21 cellular contexts compared by ENCODE assay signal in the genomic region with DNA sequence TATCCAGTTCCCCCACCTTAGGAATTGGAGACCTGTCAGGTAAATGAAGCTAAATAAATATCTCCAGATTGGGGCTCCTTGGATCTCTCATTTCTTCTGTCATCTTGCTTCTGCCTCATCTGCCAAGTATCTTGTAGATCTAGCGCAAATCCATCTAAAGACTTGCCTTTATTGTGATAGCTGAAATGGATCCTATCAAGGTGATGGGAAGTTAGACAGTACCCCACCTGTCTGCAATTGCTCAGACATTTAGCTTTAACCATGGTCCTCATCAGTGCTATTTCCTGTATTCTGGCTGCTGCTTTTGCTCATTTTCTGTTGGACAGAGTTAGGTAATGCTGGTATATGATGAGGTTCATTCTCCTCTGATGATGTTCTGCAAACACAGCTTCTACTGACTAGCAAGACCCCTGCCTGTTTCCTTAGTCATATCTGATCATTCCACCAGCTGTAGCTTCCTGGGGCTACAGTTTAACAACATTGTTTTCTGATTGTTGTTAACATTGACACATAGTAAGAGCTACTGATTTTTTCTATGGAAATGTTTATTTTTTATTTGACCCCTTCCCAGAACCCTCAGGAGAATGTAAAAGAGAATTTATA.
DNase-seq lines count a peak whose midpoint lies in the region; TF ChIP-seq lines count a peak whose summit lies in the region.
"Had no signal": no experiment of that assay in that cellular context is flagged by ENCODE, and none has a peak within 500 bp of the region (broad histone marks: within the 10 kb centered on the region; RNA-seq: fewer than 3 reads in every experiment).

No MANE protein-coding gene starts in this region.

- no peak overlapping the region for H3K4me3 Mint-ChIP-seq in mesothelial cell of epicardium
- H3K4me3 Mint-ChIP-seq in CD4-positive, alpha-beta memory T cell, result no peak overlapping the region
- H3K4me3 Mint-ChIP-seq: CD4-positive, CD25-positive, alpha-beta regulatory T cell; GM23338 had no signal

- CTCF ChIA-PET in CD4-positive, alpha-beta memory T cell (lab: Charles Lee; ENCODE audit: partially characterized antibody), result no interaction called here

- H3K27ac Mint-ChIP-seq in mesothelial cell of epicardium, result peak overlapping the region; percentile 24
- H3K27ac Mint-ChIP-seq in CD4-positive, alpha-beta memory T cell, result no peak overlapping the region
- H3K27ac Mint-ChIP-seq: CD4-positive, CD25-positive, alpha-beta regulatory T cell; GM23338 had no signal

- no peaks in the 10 kb centered on the region for H3K27me3 ChIP-seq in CD4-positive, alpha-beta memory T cell (ENCODE audit: insufficient read depth, low read length)
- no peaks in the 10 kb centered on the region for H3K27me3 ChIP-seq in SJCRH30
- H3K27me3 ChIP-seq: SJSA1 had no signal

- intact Hi-C loops in CD4-positive, alpha-beta memory T cell (cut with micrococcal nuclease), result no loop called here

- H3K4me1 ChIP-seq in CD4-positive, alpha-beta memory T cell (ENCODE audit: insufficient read depth, low read length), result no peaks in the 10 kb centered on the region
- H3K4me1 ChIP-seq in SJCRH30, result no peaks in the 10 kb centered on the region
- H3K4me1 ChIP-seq: A549, Caco-2, SJSA1 had no signal

- no peaks in the 10 kb centered on the region for H3K9me3 ChIP-seq in CD4-positive, alpha-beta memory T cell (ENCODE audit: control insufficient read depth in 1 of 2, low read length in 2 of 2)
- H3K9me3 ChIP-seq in SJCRH30 (replicated peaks), result no peaks in the 10 kb centered on the region
- H3K9me3 ChIP-seq: A549, Caco-2, SJSA1 had no signal

- H3K27ac ChIP-seq in CD4-positive, alpha-beta memory T cell (ENCODE audit: low read depth, low read length), result no peak overlapping the region
- H3K27ac ChIP-seq in SJCRH30, result no peak overlapping the region
- H3K27ac ChIP-seq: A549, KMS-11, SJSA1 had no signal

- H3K4me1 Mint-ChIP-seq in mesothelial cell of epicardium, result peaks cover 8% of the 10 kb centered on the region
- H3K4me1 Mint-ChIP-seq in CD4-positive, alpha-beta memory T cell, result no peaks in the 10 kb centered on the region
- H3K4me1 Mint-ChIP-seq: CD4-positive, CD25-positive, alpha-beta regulatory T cell had no signal

- no peaks in the 10 kb centered on the region for H3K36me3 ChIP-seq in CD4-positive, alpha-beta memory T cell (ENCODE audit: insufficient read depth, low read length)
- H3K36me3 ChIP-seq in SJCRH30, result no peaks in the 10 kb centered on the region
- H3K36me3 ChIP-seq: SJSA1 had no signal

- TF ChIP-seq CTCF in mesothelial cell of epicardium (IDR thresholded peaks at IDR 0.05; ENCODE audit: unreplicated experiment), result no peak

- POLR2A ChIA-PET in CD4-positive, alpha-beta memory T cell (lab: Charles Lee; ENCODE audit: partially characterized antibody), result interaction anchor here (0.6 kb wide), 1 partner anchor 92 kb away, joined by 4 read pairs; no protein-coding TSS in a partner anchor

- H3K27me3 Mint-ChIP-seq in mesothelial cell of epicardium (ENCODE audit: low read depth), result no peaks in the 10 kb centered on the region
- no peaks in the 10 kb centered on the region for H3K27me3 Mint-ChIP-seq in CD4-positive, alpha-beta memory T cell

- no peaks in the 10 kb centered on the region for H3K36me3 Mint-ChIP-seq in mesothelial cell of epicardium
- no peaks in the 10 kb centered on the region for H3K36me3 Mint-ChIP-seq in CD4-positive, alpha-beta memory T cell
- H3K36me3 Mint-ChIP-seq: CD4-positive, CD25-positive, alpha-beta regulatory T cell had no signal

- H3K9me3 Mint-ChIP-seq in mesothelial cell of epicardium, result no peaks in the 10 kb centered on the region
- H3K9me3 Mint-ChIP-seq in CD4-positive, alpha-beta memory T cell, result no peaks in the 10 kb centered on the region
- H3K9me3 Mint-ChIP-seq: GM23338 had no signal

- no peak overlapping the region for H3K4me3 ChIP-seq in CD4-positive, alpha-beta memory T cell (ENCODE audit: low read length in 2 of 2)
- no peak overlapping the region for H3K4me3 ChIP-seq in SJCRH30
- H3K4me3 ChIP-seq: A549, GM12878, GM23338, SJSA1 had no signal

- DNase-seq in COR-L47 (lab: John Stamatoyannopoulos, UW) (peak; percentile 17), SK-N-DZ (ENCODE audit: low spot score) (peak; percentile 73), brain pericyte (ENCODE audit: low read depth, low spot score) (peak; percentile 2), mesothelial cell of epicardium (ENCODE audit: low spot score in 2 of 2, unreplicated experiment in 2 of 2) (no peak), DMS 273 (lab: John Stamatoyannopoulos, UW; ENCODE audit: unreplicated experiment) (no peak), GM19238 (ENCODE audit: insufficient read length, low spot score) (no peak), SJCRH30 (no peak)
- no peak for DNase-seq in CD4-positive, alpha-beta memory T cell
- DNase-seq: Caco-2; CD4-positive, CD25-positive, alpha-beta regulatory T cell; DND-41; HCEC 1CT; NCI-H1105 treated with DMSO at 0.1 percent for 48 hours; NCI-H1694 treated with DMSO at 0.1 percent for 48 hours; NCI-H2107; NCI-H524 treated with DMSO at 0.1 percent for 48 hours had no signal

Comparison
In these comparisons a context has a peak if more than half of its experiments do, and no peak if none do; other contexts are left out.
1. DNase-seq: peak in COR-L47 (single experiment), SK-N-DZ (single experiment) and brain pericyte (single experiment); none in mesothelial cell of epicardium (0 of 2), DMS 273 (single experiment), GM19238 (single experiment), CD4-positive, alpha-beta memory T cell (0 of 5) and SJCRH30 (0 of 2).